ENCODE assay signal across 17 cellular contexts in the genomic region with DNA sequence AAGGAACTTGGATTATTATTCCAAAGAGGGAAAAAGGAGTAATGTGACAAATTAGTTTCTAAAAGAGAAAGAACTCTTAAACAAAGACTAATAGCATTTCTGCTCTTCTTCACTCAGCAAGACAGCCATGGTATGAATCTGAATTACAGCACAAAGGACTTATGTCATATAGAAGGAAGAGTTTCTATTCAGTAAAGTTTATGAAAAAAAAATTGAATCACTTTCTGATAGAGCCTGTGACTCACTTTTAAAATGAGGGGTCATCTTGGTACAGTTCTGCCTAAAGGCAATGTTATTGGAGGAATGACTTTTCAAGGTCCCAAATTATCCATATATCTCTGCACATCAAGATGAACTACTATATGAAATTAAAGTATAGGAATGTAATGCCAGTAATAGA.
"Had no signal": no experiment of that assay in that cellular context is flagged by ENCODE, and none has a peak within 500 bp of the region (broad histone marks: within the 10 kb centered on the region; RNA-seq: fewer than 3 reads in every experiment).

No MANE protein-coding gene starts in this region.

- H3K4me3 ChIP-seq: adrenal gland, heart left ventricle, left lung, psoas muscle, right lobe of liver had no signal

- H3K27ac Mint-ChIP-seq: activated naive CD4-positive, alpha-beta T cell treated with anti-CD3 and anti-CD28 coated beads, Interleukin-2, amount 10 ng/mL, durations not matched to agents 7 days and 5 days; effector memory CD8-positive, alpha-beta T cell; memory B cell; nephron progenitor cell; stimulated activated naive B cell treated with anti-CD40 and anti-IgM and Interleukin-4, amounts not matched to agents 10 μg/mL and 1 μg/mL and 100 μg/mL, for 72 hours; T-helper 1 cell treated with Interleukin-12 subunit alpha and Interleukin-12 subunit beta and Interleukin-4 antibody, amounts not matched to agents 30 μg/mL and 1 μg/mL, for 36 hours; type B pancreatic cell had no signal

- H3K27me3 Mint-ChIP-seq: activated CD4-positive, alpha-beta memory T cell treated with anti-CD3 and anti-CD28 coated beads for 36 hours; activated naive CD4-positive, alpha-beta T cell treated with anti-CD3 and anti-CD28 coated beads, Interleukin-2, amount 10 ng/mL, durations not matched to agents 7 days and 5 days; central memory CD8-positive, alpha-beta T cell; effector memory CD8-positive, alpha-beta T cell; type B pancreatic cell had no signal

- H3K4me1 ChIP-seq: psoas muscle, right lobe of liver had no signal

- H3K36me3 ChIP-seq: adrenal gland, heart left ventricle, left lung, right lobe of liver had no signal

- H3K9me3 Mint-ChIP-seq: central memory CD8-positive, alpha-beta T cell; effector memory CD8-positive, alpha-beta T cell; memory B cell had no signal

- H3K36me3 Mint-ChIP-seq: memory B cell; stimulated activated naive B cell treated with anti-CD40 and anti-IgM and Interleukin-4, amounts not matched to agents 10 μg/mL and 1 μg/mL and 100 μg/mL, for 72 hours; type B pancreatic cell had no signal

- H3K4me1 Mint-ChIP-seq: central memory CD8-positive, alpha-beta T cell; memory B cell; stimulated activated naive B cell treated with anti-CD40 and anti-IgM and Interleukin-4, amounts not matched to agents 10 μg/mL and 1 μg/mL and 100 μg/mL, for 72 hours had no signal

- H3K9me3 ChIP-seq: adrenal gland, heart left ventricle, left lung, psoas muscle, right lobe of liver had no signal

- ATAC-seq: effector memory CD8-positive, alpha-beta T cell; psoas muscle; SK-N-SH treated with all-trans-retinoic acid at 6 μM for 48 hours; stimulated activated naive B cell treated with anti-CD40 and anti-IgM and Interleukin-4, amounts not matched to agents 10 μg/mL and 1 μg/mL and 100 μg/mL, for 72 hours had no signal

- DNase-seq: activated CD4-positive, alpha-beta memory T cell treated with anti-CD3 and anti-CD28 coated beads for 36 hours; activated CD8-positive, alpha-beta memory T cell treated with anti-CD3 and anti-CD28 coated beads, Interleukin-2, amount 50 U/mL, for 48 hours; activated naive CD4-positive, alpha-beta T cell treated with anti-CD3 and anti-CD28 coated beads, Interleukin-2, amount 10 ng/mL, durations not matched to agents 7 days and 5 days; adrenal gland; effector memory CD8-positive, alpha-beta T cell; heart left ventricle; left lung; nephron progenitor cell; psoas muscle; right lobe of liver; stimulated activated CD4-positive, alpha-beta T cell treated with anti-CD3 and anti-CD28 coated beads, Interleukin-1b, Interleukin-23, amount 100 ng/mL, for 48 hours; stimulated activated naive B cell treated with anti-CD40 and anti-IgM and Interleukin-4, amounts not matched to agents 10 μg/mL and 1 μg/mL and 100 μg/mL, for 72 hours had no signal

- H3K27me3 ChIP-seq: adrenal gland, heart left ventricle, left lung, right lobe of liver had no signal

- H3K4me3 Mint-ChIP-seq: activated CD4-positive, alpha-beta memory T cell treated with anti-CD3 and anti-CD28 coated beads for 36 hours; activated naive CD4-positive, alpha-beta T cell treated with anti-CD3 and anti-CD28 coated beads, Interleukin-2, amount 10 ng/mL, durations not matched to agents 7 days and 5 days; central memory CD8-positive, alpha-beta T cell; effector memory CD8-positive, alpha-beta T cell; memory B cell; nephron progenitor cell; stimulated activated naive B cell treated with anti-CD40 and anti-IgM and Interleukin-4, amounts not matched to agents 10 μg/mL and 1 μg/mL and 100 μg/mL, for 72 hours; T-helper 1 cell treated with Interleukin-12 subunit alpha and Interleukin-12 subunit beta and Interleukin-4 antibody, amounts not matched to agents 30 μg/mL and 1 μg/mL, for 36 hours; type B pancreatic cell had no signal
